ENCODE assay signal across 24 cellular contexts in genomic region chr11:7971846-7972245, GRCh38. TPM values are rescaled to one million over a fixed set of nuclear protein-coding genes. Genes with fewer than 3 reads are reported as not detected.
"Had no signal": no experiment of that assay in that cellular context is flagged by ENCODE, and none has a peak within 500 bp of the region (broad histone marks: within the 10 kb centered on the region; RNA-seq: fewer than 3 reads in every experiment).

No MANE protein-coding gene starts in this region.

- H3K27ac ChIP-seq: esophagus squamous epithelium, gastroesophageal sphincter, left lung, lower lobe of right lung, psoas muscle, right lobe of liver, tibial artery had no signal

- H3K4me3 ChIP-seq: esophagus squamous epithelium, gastroesophageal sphincter, left lung, lower lobe of right lung, psoas muscle, right lobe of liver, tibial artery had no signal

- H3K4me1 Mint-ChIP-seq: central memory CD8-positive, alpha-beta T cell; immature natural killer cell; memory B cell; stimulated activated effector memory CD8-positive, alpha-beta T cell treated with anti-CD3 and anti-CD28 coated beads, Interleukin-12 subunit alpha, Interleukin-12 subunit beta, amount 100 ng/mL, for 72 hours had no signal

- H3K4me3 Mint-ChIP-seq: central memory CD8-positive, alpha-beta T cell; immature natural killer cell; memory B cell; mesothelial cell of epicardium; natural killer cell treated with Interleukin-12 subunit alpha and Interleukin-12 subunit beta and Interleukin-15 and Interleukin-18, amount 100 ng/mL, for 72 hours; stimulated activated effector memory CD8-positive, alpha-beta T cell treated with anti-CD3 and anti-CD28 coated beads, Interleukin-12 subunit alpha, Interleukin-12 subunit beta, amount 100 ng/mL, for 72 hours had no signal

- H3K9me3 ChIP-seq: esophagus squamous epithelium, gastroesophageal sphincter, left lung, lower lobe of right lung, psoas muscle, right lobe of liver, tibial artery had no signal

- DNase-seq: effector memory CD4-positive, alpha-beta T cell; esophagus squamous epithelium; glutamatergic neuron; immature natural killer cell; left lung; lower lobe of right lung; occipital lobe; psoas muscle; retina; right lobe of liver; stimulated activated CD4-positive, alpha-beta T cell treated with anti-CD3 and anti-CD28 coated beads, Interleukin-4, amount 100 ng/mL, for 1 hour; stimulated activated CD8-positive, alpha-beta memory T cell treated with anti-CD3 and anti-CD28 coated beads, Interleukin-4, amount 100 ng/mL, for 48 hours; stimulated activated naive CD8-positive, alpha-beta T cell treated with anti-CD3 and anti-CD28 coated beads, Interleukin-15, Interleukin-2, amounts not matched to agents 100 U/mL and 50 U/mL, for 24 hours; tibial artery had no signal

- H3K36me3 Mint-ChIP-seq: immature natural killer cell; memory B cell; mesothelial cell of epicardium; natural killer cell treated with Interleukin-12 subunit alpha and Interleukin-12 subunit beta and Interleukin-15 and Interleukin-18, amount 100 ng/mL, for 72 hours; stimulated activated effector memory CD8-positive, alpha-beta T cell treated with anti-CD3 and anti-CD28 coated beads, Interleukin-12 subunit alpha, Interleukin-12 subunit beta, amount 100 ng/mL, for 72 hours had no signal

- H3K9me3 Mint-ChIP-seq: central memory CD8-positive, alpha-beta T cell; immature natural killer cell; memory B cell; mesothelial cell of epicardium; natural killer cell treated with Interleukin-12 subunit alpha and Interleukin-12 subunit beta and Interleukin-15 and Interleukin-18, amount 100 ng/mL, for 72 hours; stimulated activated effector memory CD8-positive, alpha-beta T cell treated with anti-CD3 and anti-CD28 coated beads, Interleukin-12 subunit alpha, Interleukin-12 subunit beta, amount 100 ng/mL, for 72 hours had no signal

- H3K27ac Mint-ChIP-seq: immature natural killer cell; memory B cell; natural killer cell treated with Interleukin-12 subunit alpha and Interleukin-12 subunit beta and Interleukin-15 and Interleukin-18, amount 100 ng/mL, for 72 hours; stimulated activated effector memory CD8-positive, alpha-beta T cell treated with anti-CD3 and anti-CD28 coated beads, Interleukin-12 subunit alpha, Interleukin-12 subunit beta, amount 100 ng/mL, for 72 hours had no signal

- H3K36me3 ChIP-seq: esophagus squamous epithelium, gastroesophageal sphincter, left lung, lower lobe of right lung, right lobe of liver, tibial artery had no signal

- H3K4me1 ChIP-seq: esophagus squamous epithelium, gastroesophageal sphincter, left lung, lower lobe of right lung, psoas muscle, right lobe of liver, tibial artery had no signal

- H3K27me3 ChIP-seq: esophagus squamous epithelium, left lung, right lobe of liver, tibial artery had no signal

- ATAC-seq: gastroesophageal sphincter; left lung; lower lobe of right lung; natural killer cell treated with Interleukin-12 subunit alpha and Interleukin-12 subunit beta and Interleukin-15 and Interleukin-18, amount 100 ng/mL, for 72 hours; psoas muscle; right lobe of liver; stimulated activated effector memory CD8-positive, alpha-beta T cell treated with anti-CD3 and anti-CD28 coated beads, Interleukin-12 subunit alpha, Interleukin-12 subunit beta, amount 100 ng/mL, for 72 hours; stimulated activated naive CD8-positive, alpha-beta T cell treated with anti-CD3 and anti-CD28 coated beads, Interleukin-15, Interleukin-2, amounts not matched to agents 100 U/mL and 50 U/mL, for 24 hours had no signal

RNA-seq across cellular contexts. Expression of gene NLRP10, which starts 6.6 kb away (rescaled TPM):
- total RNA-seq: esophagus squamous epithelium; gastroesophageal sphincter; left lung; lower lobe of right lung; mesothelial cell of epicardium; mucosa of gallbladder; natural killer cell treated with Interleukin-12 subunit alpha and Interleukin-12 subunit beta and Interleukin-15 and Interleukin-18, amount 100 ng/mL, for 72 hours; occipital lobe; psoas muscle; right lobe of liver; temporal lobe; ureter had no signal
- polyA plus RNA-seq: immature natural killer cell, psoas muscle had no signal

RNA-seq across cellular contexts. Expression of gene OR10A3, which starts 30.3 kb away (rescaled TPM):
- total RNA-seq: esophagus squamous epithelium; gastroesophageal sphincter; left lung; lower lobe of right lung; mesothelial cell of epicardium; mucosa of gallbladder; natural killer cell treated with Interleukin-12 subunit alpha and Interleukin-12 subunit beta and Interleukin-15 and Interleukin-18, amount 100 ng/mL, for 72 hours; occipital lobe; psoas muscle; right lobe of liver; temporal lobe; ureter had no signal
- polyA plus RNA-seq: immature natural killer cell, psoas muscle had no signal

RNA-seq across cellular contexts. Expression of gene OR10A6, which starts 40.8 kb away (rescaled TPM):
- total RNA-seq: esophagus squamous epithelium; gastroesophageal sphincter; left lung; lower lobe of right lung; mesothelial cell of epicardium; mucosa of gallbladder; myocyte; natural killer cell treated with Interleukin-12 subunit alpha and Interleukin-12 subunit beta and Interleukin-15 and Interleukin-18, amount 100 ng/mL, for 72 hours; occipital lobe; psoas muscle; right lobe of liver; temporal lobe; ureter had no signal
- polyA plus RNA-seq: immature natural killer cell, psoas muscle had no signal
